Comparison of ENCODE assay signal across 15 cellular contexts in genomic region chr7:158296798-158297104, GRCh38.
DNase-seq lines count a peak whose midpoint lies in the region; ATAC-seq and TF ChIP-seq lines count a peak whose summit lies in the region.
"Had no signal": no experiment of that assay in that cellular context is flagged by ENCODE, and none has a peak within 500 bp of the region (broad histone marks: within the 10 kb centered on the region; RNA-seq: fewer than 3 reads in every experiment).

No MANE protein-coding gene starts in this region.

- no peak overlapping the region for H3K4me3 Mint-ChIP-seq in osteocyte (ENCODE audit: unreplicated experiment)
- H3K4me3 Mint-ChIP-seq: CD4-positive, alpha-beta memory T cell; HFFc6 had no signal

- H3K4me3 ChIP-seq in coronary artery = no peak overlapping the region

- no peak overlapping the region for H3K27ac Mint-ChIP-seq in osteocyte (ENCODE audit: unreplicated experiment)
- H3K27ac Mint-ChIP-seq: CD4-positive, alpha-beta memory T cell; HFFc6 had no signal

- H3K9me3 Mint-ChIP-seq in osteocyte (ENCODE audit: unreplicated experiment) = peaks cover 33% of the 10 kb centered on the region

- no peaks in the 10 kb centered on the region for H3K27me3 Mint-ChIP-seq in osteocyte (ENCODE audit: unreplicated experiment)

- H3K36me3 Mint-ChIP-seq in osteocyte (ENCODE audit: unreplicated experiment) = no peaks in the 10 kb centered on the region
- H3K36me3 Mint-ChIP-seq: CD4-positive, alpha-beta memory T cell had no signal

- no peaks in the 10 kb centered on the region for H3K4me1 Mint-ChIP-seq in osteocyte (ENCODE audit: unreplicated experiment)
- H3K4me1 Mint-ChIP-seq: CD4-positive, alpha-beta memory T cell had no signal

- ATAC-seq in Right ventricle myocardium superior (ENCODE audit: poor library complexity) (no peak), GM21526 (IDR thresholded peaks at IDR 0.05; ENCODE audit: low FRiP score, unreplicated experiment) (no peak)

- intact Hi-C loops in cardiac septum (cut with DNase I) (no loop called here), Right ventricle myocardium superior (cut with DNase I) (no loop called here)

- TF ChIP-seq CTCF in coronary artery (IDR thresholded peaks at IDR 0.05) = no peak
- TF ChIP-seq CTCF in osteocyte (IDR thresholded peaks at IDR 0.05) = no peak

- no peak overlapping the region for H3K27ac ChIP-seq in coronary artery
- H3K27ac ChIP-seq: C4-2B had no signal

- DNase-seq in cardiac septum (ENCODE audit: low spot score) (peak; percentile 60), Right ventricle myocardium superior (no peak), coronary artery (ENCODE audit: low spot score) (peak; percentile 60), osteocyte (ENCODE audit: extremely low spot score, unreplicated experiment) (peak; percentile 77), midbrain (lab: John Stamatoyannopoulos, UW) (no peak), HuH-7 (ENCODE audit: low spot score) (no peak)
- DNase-seq: ACHN; CD4-positive, alpha-beta memory T cell; DMS79; HCEC 1CT; HFFc6; IMR-90; KBM-7 had no signal

Comparison
In these comparisons a context has a peak if more than half of its experiments do, and no peak if none do; other contexts are left out.
1. DNase-seq: peak in cardiac septum (single experiment), coronary artery (single experiment) and osteocyte (single experiment); none in Right ventricle myocardium superior (single experiment), midbrain (single experiment) and HuH-7 (single experiment).